Comparison of ENCODE assay signal across 22 cellular contexts in the genomic region with DNA sequence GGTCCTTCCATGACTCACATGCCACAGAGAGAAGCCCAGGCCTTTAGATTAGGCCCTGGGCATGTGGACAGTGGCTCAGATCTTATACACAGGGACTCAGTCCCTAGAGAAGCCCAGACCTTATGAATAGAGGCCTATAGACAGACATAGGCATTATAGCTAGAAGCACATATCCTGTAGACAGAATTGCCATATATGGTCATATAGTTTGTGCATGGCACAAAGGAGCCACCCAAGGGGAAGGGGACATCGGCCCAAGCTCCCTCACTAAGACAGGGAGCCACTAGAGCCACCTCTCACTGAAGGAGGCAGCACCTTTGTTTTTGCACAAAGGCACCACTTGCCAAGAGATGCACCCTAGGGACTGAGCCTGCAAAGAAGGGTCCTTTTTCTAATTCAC. TPM values are rescaled to one million over a fixed set of nuclear protein-coding genes. Genes with fewer than 3 reads are reported as not detected.
DNase-seq lines count a peak whose midpoint lies in the region; ATAC-seq, FAIRE-seq and TF ChIP-seq lines count a peak whose summit lies in the region.
"Had no signal": no experiment of that assay in that cellular context is flagged by ENCODE, and none has a peak within 500 bp of the region (broad histone marks: within the 10 kb centered on the region; RNA-seq: fewer than 3 reads in every experiment).

No MANE protein-coding gene starts in this region.

- no peak overlapping the region for H3K4me3 ChIP-seq in K562
- no peak overlapping the region for H3K4me3 ChIP-seq in neuronal stem cell (ENCODE audit: low read length in 2 of 2)
- H3K4me3 ChIP-seq: MG63, SK-N-MC had no signal

- H3K27ac ChIP-seq in K562 (ENCODE audit: extremely low read depth, low read depth, low read length) (no peak overlapping the region), neuronal stem cell (replicated peaks; ENCODE audit: low read length) (no peak overlapping the region)
- H3K27ac ChIP-seq: SK-N-MC had no signal

- no peak overlapping the region for H4K91ac ChIP-seq in neuronal stem cell (ENCODE audit: low read depth, low read length, poor library complexity)

- no peak overlapping the region for H3K18ac ChIP-seq in neuronal stem cell (ENCODE audit: low read length)

- ATAC-seq in K562: no peak
- ATAC-seq in GM21381 (IDR thresholded peaks at IDR 0.05; ENCODE audit: unreplicated experiment): no peak

- FAIRE-seq in K562 (lab: Jason Lieb, UNC): no peak
- FAIRE-seq: H54, RCC 7860 had no signal

- H3K36me3 ChIP-seq in K562 (ENCODE audit: control insufficient read depth, insufficient read depth, low read length): no peaks in the 10 kb centered on the region
- H3K36me3 ChIP-seq in neuronal stem cell (replicated peaks in 1 of 2; ENCODE audit: control insufficient read depth in 2 of 2, insufficient read depth in 2 of 2, low read length in 2 of 2): no peaks in the 10 kb centered on the region
- H3K36me3 ChIP-seq: MG63 had no signal

- peaks cover 0 to 5% of the 10 kb centered on the region in 2 experiments; a peak in 2 of 5 replicates for H3K27me3 ChIP-seq in K562 (ENCODE audit: control insufficient read depth in 2 of 2, insufficient read depth in 2 of 2, low read length in 2 of 2)
- peaks cover 10 to 23% (median 11%) of the 10 kb centered on the region in 3 experiments for H3K27me3 ChIP-seq in neuronal stem cell (ENCODE audit: control insufficient read depth in 3 of 3, insufficient read depth in 3 of 3, low read depth in 1 of 3, low read length in 3 of 3)

- 70% methylated on average over 1 of the region's 1 CpG for WGBS in K562 (ENCODE audit: insufficient coverage, low coverage, missing lambda C conversion rate)
- WGBS in neuronal stem cell (ENCODE audit: extremely low coverage in 2 of 2, insufficient read length in 2 of 2, insufficient replicate concordance in 1 of 2), 2 donors: no CpG with 5 or more reads among the region's 1 CpG

- H3K23ac ChIP-seq in neuronal stem cell (ENCODE audit: low read depth, low read length, poor library complexity): no peak overlapping the region

- H2BK12ac ChIP-seq in neuronal stem cell (ENCODE audit: low read length): no peak overlapping the region

- no peak overlapping the region for H2BK120ac ChIP-seq in neuronal stem cell (ENCODE audit: low read depth, low read length)

- H3K9ac ChIP-seq in K562 (ENCODE audit: insufficient read depth in 1 of 2, low read depth in 2 of 2, low read length in 2 of 2) (peak overlapping the region in 1 of 2 experiments; percentile 23; a peak in 1 of 4 replicates), neuronal stem cell (ENCODE audit: low read depth, low read length, poor library complexity) (no peak overlapping the region)

- no peak overlapping the region for H3K4me2 ChIP-seq in K562 (ENCODE audit: insufficient read depth, low read length)
- H3K4me2 ChIP-seq in neuronal stem cell (ENCODE audit: insufficient read depth, low read length, poor library complexity, severe bottlenecking): no peak overlapping the region

- no TSS peak for BruUV-seq in K562 (replicated peaks; lab: Mats Ljungman, UMichigan)

- H4K20me1 ChIP-seq in K562 (replicated peaks; ENCODE audit: control insufficient read depth, insufficient read depth, low read length): peaks cover 5% of the 10 kb centered on the region; the same call in 1 of the 2 replicates

- H4K8ac ChIP-seq in neuronal stem cell (ENCODE audit: low read depth, low read length): no peak overlapping the region

- no peak overlapping the region for H3K14ac ChIP-seq in neuronal stem cell (ENCODE audit: low read length)

- H3K4ac ChIP-seq in neuronal stem cell (ENCODE audit: low read length): no peak overlapping the region

- no peak for TF ChIP-seq RAD21 in K562 (CRISPR knock-in tag; conservative IDR thresholded peaks at IDR 0.05 in 1 of 2, IDR thresholded peaks at IDR 0.05 in 1 of 2)

- no peaks in the 10 kb centered on the region for H3K9me3 ChIP-seq in K562 (replicated peaks; ENCODE audit: control insufficient read depth, insufficient read depth, low read depth, low read length)
- no peaks in the 10 kb centered on the region for H3K9me3 ChIP-seq in neuronal stem cell (replicated peaks in 1 of 2; ENCODE audit: control insufficient read depth in 2 of 2, insufficient read depth in 1 of 2, low read depth in 1 of 2, low read length in 2 of 2)
- H3K9me3 ChIP-seq: MG63 had no signal

- TF ChIP-seq CTCF in K562 (IDR thresholded peaks at IDR 0.05 in 2 of 3, conservative IDR thresholded peaks at IDR 0.05 in 1 of 3; ENCODE audit: insufficient read depth in 2 of 3, low read depth in 1 of 3, low read length in 3 of 3): no peak

- DNase-seq in NCI-H1436 (lab: John Stamatoyannopoulos, UW) (peak; percentile 72), NCI-H1436 treated with DMSO at 0.1 percent for 48 hours (lab: John Stamatoyannopoulos, UW) (no peak), K562 (ENCODE audit: extremely low read depth in 1 of 4, low spot score in 3 of 4) (no peak), neuronal stem cell (ENCODE audit: low spot score) (no peak), NCI-H1417 treated with DMSO at 0.1 percent for 48 hours (lab: John Stamatoyannopoulos, UW) (no peak)
- DNase-seq: AML-193; COR-L47; DMS 273 treated with DMSO at 0.1 percent for 48 hours; DND-41; MG63; NCI-H1048; NCI-H1694; NCI-H2081 treated with DMSO at 0.1 percent for 48 hours; NCI-H748 treated with DMSO at 0.1 percent for 48 hours; NK-92 treated with Interleukin-12 subunit alpha and Interleukin-12 subunit beta, amount 100 ng/mL, for 24 hours; Right ventricle myocardium superior had no signal

- H3K79me2 ChIP-seq in K562 (ENCODE audit: control insufficient read depth, insufficient read depth, low read length): peaks cover 3% of the 10 kb centered on the region; the same call in 2 of the 3 replicates

- peaks cover 43 to 57% of the 10 kb centered on the region in 2 experiments for H3K4me1 ChIP-seq in K562 (replicated peaks in 1 of 2; ENCODE audit: control insufficient read depth in 2 of 2, insufficient read depth in 2 of 2, low read length in 2 of 2)
- H3K4me1 ChIP-seq in neuronal stem cell (ENCODE audit: control insufficient read depth in 2 of 2, insufficient read depth in 1 of 2, low read depth in 1 of 2, low read length in 2 of 2): peaks cover 19 to 34% of the 10 kb centered on the region in 2 donors

- intact Hi-C loops in K562 (cut with micrococcal nuclease): loop anchor here (5.0 kb wide), 1 partner anchor 74 kb away; the partner anchor contains the start of gene ZBTB7B

- H2AK5ac ChIP-seq in neuronal stem cell (ENCODE audit: low read depth, low read length): no peak overlapping the region

- no peak overlapping the region for H2BK5ac ChIP-seq in neuronal stem cell (ENCODE audit: low read length)

- no peak for TF ChIP-seq EP300 in K562 (IDR thresholded peaks at IDR 0.05; ENCODE audit: low read length)

- peaks cover 6% of the 10 kb centered on the region for H3K9me1 ChIP-seq in K562 (ENCODE audit: control insufficient read depth, insufficient read depth, low read length)

- POLR2A ChIA-PET in K562 (lab: Yijun Ruan, JAX): interaction anchor here (0.5 kb wide), 1 partner anchor 18 kb away, joined by 4 read pairs; no protein-coding TSS in a partner anchor

- H3K79me1 ChIP-seq in neuronal stem cell (ENCODE audit: low read depth, low read length): no peaks in the 10 kb centered on the region

- H2BK15ac ChIP-seq in neuronal stem cell (ENCODE audit: low read length): no peak overlapping the region

- CTCF ChIA-PET in K562 (lab: Yijun Ruan, JAX; ENCODE audit: low intra/inter-chr PET ratio): no interaction called here

- in situ Hi-C loops in K562 (cut with MboI): no loop called here

- H2AFZ ChIP-seq in K562 (ENCODE audit: low read depth, low read length) (no peak overlapping the region), neuronal stem cell (ENCODE audit: low read length) (peak overlapping the region; percentile 8)

- no peak for TF ChIP-seq POLR2A in K562 (conservative IDR thresholded peaks at IDR 0.05)

RNA-seq across cellular contexts. Expression of gene EFNA3, which starts 2.3 kb away (rescaled TPM):
- 3.7 and 9.0 TPM in 2 replicates for total RNA-seq in K562 (2011; cell fraction: chromatin; rRNA removed; ENCODE audit: low replicate concordance)
- 11.2 and 12.4 TPM in 2 replicates for total RNA-seq in K562 (2011; cell fraction: nucleolus; rRNA removed)
- 8.1 and 10.5 TPM in 2 replicates for total RNA-seq in K562 (2011; cell fraction: nucleoplasm; rRNA removed)
- total RNA-seq in K562 (2014; rRNA removed): 4.5 and 8.6 TPM in 2 replicates
- total RNA-seq in K562 (2014; rRNA removed; fragmentation: Illumina TruSeq; extraction: Trizol): 1.7 and 3.3 TPM in 2 replicates
- 4.7 and 4.9 TPM in 2 replicates for total RNA-seq in K562 (2015; rRNA removed; fragmentation: Illumina TruSeq; extraction: Trizol)
- 6.2 and 7.1 TPM in 2 replicates for total RNA-seq in K562 (2021)
- polyA plus RNA-seq in K562 (2011; rRNA removed): 7.3 and 10.9 TPM in 2 replicates
- 10.9 and 15.6 TPM in 2 replicates for polyA plus RNA-seq in K562 (2011; cell fraction: cytosol; rRNA removed)
- 14.1 and 14.9 TPM in 2 replicates for polyA plus RNA-seq in K562 (2011; cell fraction: nucleus; rRNA removed)
- 4.5 and 7.1 TPM in 2 replicates for polyA plus RNA-seq in K562 (2012)
- polyA plus RNA-seq in K562 (2014; fragmentation: Illumina TruSeq; extraction: Trizol): 7.9 and 9.3 TPM in 2 replicates
- under 1 TPM; 0.59 to 0.63 TPM for polyA plus RNA-seq in K562 (2014; fragmentation: Nextera tagmentation; extraction: Ambion mirVana)
- polyA plus RNA-seq in K562 (2014; rRNA removed): 4.8 and 6.8 TPM in 2 replicates
- polyA minus RNA-seq in K562 (2011; rRNA and poly(A)+ RNA removed): 2.0 and 3.1 TPM in 2 replicates
- 5.5 and 6.3 TPM in 2 replicates for polyA minus RNA-seq in K562 (2011; cell fraction: cytosol; rRNA and poly(A)+ RNA removed)
- polyA minus RNA-seq in K562 (2011; cell fraction: nucleus; rRNA and poly(A)+ RNA removed): 2.7 and 5.9 TPM in 2 replicates
- 15.2 TPM for polyA plus RNA-seq in neuronal stem cell (2013, experiment 1 of 2)
- polyA plus RNA-seq in neuronal stem cell (2013, experiment 2 of 2): 14.6 TPM

RNA-seq across cellular contexts. Expression of gene EFNA4, which starts 12.8 kb away (rescaled TPM):
- 4.6 and 12.1 TPM in 2 replicates for total RNA-seq in K562 (2011; cell fraction: chromatin; rRNA removed; ENCODE audit: low replicate concordance)
- total RNA-seq in K562 (2011; cell fraction: nucleolus; rRNA removed): 12.6 and 17.5 TPM in 2 replicates
- total RNA-seq in K562 (2011; cell fraction: nucleoplasm; rRNA removed): 10.9 and 12.2 TPM in 2 replicates
- total RNA-seq in K562 (2014; rRNA removed) (7.4 and 10.6 TPM in 2 replicates), K562 (2014; rRNA removed; fragmentation: Illumina TruSeq; extraction: Trizol) (2.0 and 2.9 TPM in 2 replicates), K562 (2015; rRNA removed; fragmentation: Illumina TruSeq; extraction: Trizol) (5.7 and 5.9 TPM in 2 replicates), K562 (2021) (4.7 and 6.1 TPM in 2 replicates)
- polyA plus RNA-seq in K562 (2011; rRNA removed) (6.5 and 10.2 TPM in 2 replicates), K562 (2014; fragmentation: Illumina TruSeq; extraction: Trizol) (6.1 and 6.2 TPM in 2 replicates), K562 (2014; fragmentation: Nextera tagmentation; extraction: Ambion mirVana) (under 1 TPM; 0.68 to 0.89 TPM), K562 (2014; rRNA removed) (5.9 and 6.5 TPM in 2 replicates)
- 11.8 and 12.2 TPM in 2 replicates for polyA plus RNA-seq in K562 (2011; cell fraction: cytosol; rRNA removed)
- polyA plus RNA-seq in K562 (2011; cell fraction: nucleus; rRNA removed): 8.5 and 9.2 TPM in 2 replicates
- 6.1 and 6.4 TPM in 2 replicates for polyA plus RNA-seq in K562 (2012)
- 2.5 and 5.7 TPM in 2 replicates for polyA minus RNA-seq in K562 (2011; rRNA and poly(A)+ RNA removed)
- polyA minus RNA-seq in K562 (2011; cell fraction: cytosol; rRNA and poly(A)+ RNA removed): 4.9 and 6.5 TPM in 2 replicates
- polyA minus RNA-seq in K562 (2011; cell fraction: nucleus; rRNA and poly(A)+ RNA removed): 2.6 TPM in 2 replicates
- 24.6 TPM for polyA plus RNA-seq in neuronal stem cell (2013, experiment 1 of 2)
- 24.2 TPM for polyA plus RNA-seq in neuronal stem cell (2013, experiment 2 of 2)

RNA-seq across cellular contexts. Expression of gene ADAM15, which starts 25.3 kb away (rescaled TPM):
- 77.6 and 286 TPM in 2 replicates for total RNA-seq in K562 (2011; cell fraction: chromatin; rRNA removed; ENCODE audit: low replicate concordance)
- total RNA-seq in K562 (2011; cell fraction: nucleolus; rRNA removed): 230 and 253 TPM in 2 replicates
- total RNA-seq in K562 (2011; cell fraction: nucleoplasm; rRNA removed): 121 and 122 TPM in 2 replicates
- 35.9 and 61.0 TPM in 2 replicates for total RNA-seq in K562 (2014; rRNA removed)
- total RNA-seq in K562 (2014; rRNA removed; fragmentation: Illumina TruSeq; extraction: Trizol): 10.1 and 15.2 TPM in 2 replicates
- total RNA-seq in K562 (2015; rRNA removed; fragmentation: Illumina TruSeq; extraction: Trizol): 34.3 and 35.4 TPM in 2 replicates
- 67.8 and 72.3 TPM in 2 replicates for total RNA-seq in K562 (2021)
- 29.8 and 54.7 TPM in 2 replicates for polyA plus RNA-seq in K562 (2011; rRNA removed)
- 48.9 and 94.6 TPM in 2 replicates for polyA plus RNA-seq in K562 (2011; cell fraction: cytosol; rRNA removed)
- 188 and 324 TPM in 2 replicates for polyA plus RNA-seq in K562 (2011; cell fraction: nucleus; rRNA removed)
- polyA plus RNA-seq in K562 (2012): 48.3 and 70.8 TPM in 2 replicates
- polyA plus RNA-seq in K562 (2014; fragmentation: Illumina TruSeq; extraction: Trizol): 32.8 and 39.7 TPM in 2 replicates
- polyA plus RNA-seq in K562 (2014; fragmentation: Nextera tagmentation; extraction: Ambion mirVana): 1 to 10 TPM in 1 of 2 experiments, under 1 TPM in 1; 0.69 to 2.6 TPM
- 53.2 and 66.2 TPM in 2 replicates for polyA plus RNA-seq in K562 (2014; rRNA removed)
- polyA minus RNA-seq in K562 (2011; rRNA and poly(A)+ RNA removed): 25.0 and 32.3 TPM in 2 replicates
- 58.9 and 76.8 TPM in 2 replicates for polyA minus RNA-seq in K562 (2011; cell fraction: cytosol; rRNA and poly(A)+ RNA removed)
- 56.0 and 61.5 TPM in 2 replicates for polyA minus RNA-seq in K562 (2011; cell fraction: nucleus; rRNA and poly(A)+ RNA removed)
- polyA plus RNA-seq in neuronal stem cell (2013, experiment 1 of 2): 32.1 TPM
- polyA plus RNA-seq in neuronal stem cell (2013, experiment 2 of 2): 31.7 TPM

RNA-seq across cellular contexts. Expression of gene DCST1, which starts 42.7 kb away (rescaled TPM):
- not detected in 2 replicates for total RNA-seq in K562 (2011; cell fraction: chromatin; rRNA removed; ENCODE audit: low replicate concordance)
- not detected in 2 replicates for total RNA-seq in K562 (2011; cell fraction: nucleolus; rRNA removed)
- not detected in 2 replicates for total RNA-seq in K562 (2011; cell fraction: nucleoplasm; rRNA removed)
- total RNA-seq in K562 (2014; rRNA removed) (not detected in 2 replicates), K562 (2014; rRNA removed; fragmentation: Illumina TruSeq; extraction: Trizol) (not detected in 2 replicates), K562 (2015; rRNA removed; fragmentation: Illumina TruSeq; extraction: Trizol) (not detected in 2 replicates), K562 (2021) (not detected in 2 replicates)
- polyA plus RNA-seq in K562 (2011; rRNA removed) (not detected in 2 replicates), K562 (2014; fragmentation: Illumina TruSeq; extraction: Trizol) (not detected in 2 replicates), K562 (2014; fragmentation: Nextera tagmentation; extraction: Ambion mirVana) (not detected), K562 (2014; rRNA removed) (not detected in 2 replicates)
- polyA plus RNA-seq in K562 (2011; cell fraction: cytosol; rRNA removed): not detected in 2 replicates
- 0.08 and 0.10 TPM in 2 replicates for polyA plus RNA-seq in K562 (2011; cell fraction: nucleus; rRNA removed)
- 0.15 TPM in 1 of 2 replicates, not detected in the other for polyA plus RNA-seq in K562 (2012)
- not detected in 2 replicates for polyA minus RNA-seq in K562 (2011; rRNA and poly(A)+ RNA removed)
- not detected in 2 replicates for polyA minus RNA-seq in K562 (2011; cell fraction: cytosol; rRNA and poly(A)+ RNA removed)
- polyA minus RNA-seq in K562 (2011; cell fraction: nucleus; rRNA and poly(A)+ RNA removed): not detected in 2 replicates
- polyA plus RNA-seq in neuronal stem cell (2013, experiment 1 of 2): 0.03 TPM
- polyA plus RNA-seq in neuronal stem cell (2013, experiment 2 of 2): 0.06 TPM
- total RNA-seq: G401, NCI-H460, Right ventricle myocardium superior had no signal

RNA-seq across cellular contexts. Expression of gene DCST2, which starts 42.8 kb away (rescaled TPM):
- 1.1 and 2.4 TPM in 2 replicates for total RNA-seq in K562 (2011; cell fraction: chromatin; rRNA removed; ENCODE audit: low replicate concordance)
- total RNA-seq in K562 (2011; cell fraction: nucleolus; rRNA removed): 1.3 and 1.7 TPM in 2 replicates
- 0.99 and 1.3 TPM in 2 replicates for total RNA-seq in K562 (2011; cell fraction: nucleoplasm; rRNA removed)
- total RNA-seq in K562 (2014; rRNA removed): 0.12 TPM in 1 of 2 replicates, not detected in the other
- total RNA-seq in K562 (2014; rRNA removed; fragmentation: Illumina TruSeq; extraction: Trizol): 0.11 TPM in 1 of 2 replicates, not detected in the other
- 0.11 TPM in 1 of 2 replicates, not detected in the other for total RNA-seq in K562 (2015; rRNA removed; fragmentation: Illumina TruSeq; extraction: Trizol)
- 0.09 and 0.40 TPM in 2 replicates for total RNA-seq in K562 (2021)
- polyA plus RNA-seq in K562 (2011; rRNA removed): 0.49 and 1.1 TPM in 2 replicates
- polyA plus RNA-seq in K562 (2011; cell fraction: cytosol; rRNA removed): 0.30 and 0.40 TPM in 2 replicates
- polyA plus RNA-seq in K562 (2011; cell fraction: nucleus; rRNA removed): 9.0 and 9.2 TPM in 2 replicates
- 0.36 and 2.9 TPM in 2 replicates for polyA plus RNA-seq in K562 (2012)
- polyA plus RNA-seq in K562 (2014; fragmentation: Illumina TruSeq; extraction: Trizol): 0.10 TPM in 1 of 2 replicates, not detected in the other
- polyA plus RNA-seq in K562 (2014; fragmentation: Nextera tagmentation; extraction: Ambion mirVana): not detected
- polyA plus RNA-seq in K562 (2014; rRNA removed): 0.22 and 0.37 TPM in 2 replicates
- polyA minus RNA-seq in K562 (2011; rRNA and poly(A)+ RNA removed): 0.24 and 0.25 TPM in 2 replicates
- not detected in 2 replicates for polyA minus RNA-seq in K562 (2011; cell fraction: cytosol; rRNA and poly(A)+ RNA removed)
- polyA minus RNA-seq in K562 (2011; cell fraction: nucleus; rRNA and poly(A)+ RNA removed): 0.33 and 0.40 TPM in 2 replicates
- polyA plus RNA-seq in neuronal stem cell (2013, experiment 1 of 2): 2.7 TPM
- 2.2 TPM for polyA plus RNA-seq in neuronal stem cell (2013, experiment 2 of 2)
